1 cellular context compared by ENCODE assay signal in the genomic region with DNA sequence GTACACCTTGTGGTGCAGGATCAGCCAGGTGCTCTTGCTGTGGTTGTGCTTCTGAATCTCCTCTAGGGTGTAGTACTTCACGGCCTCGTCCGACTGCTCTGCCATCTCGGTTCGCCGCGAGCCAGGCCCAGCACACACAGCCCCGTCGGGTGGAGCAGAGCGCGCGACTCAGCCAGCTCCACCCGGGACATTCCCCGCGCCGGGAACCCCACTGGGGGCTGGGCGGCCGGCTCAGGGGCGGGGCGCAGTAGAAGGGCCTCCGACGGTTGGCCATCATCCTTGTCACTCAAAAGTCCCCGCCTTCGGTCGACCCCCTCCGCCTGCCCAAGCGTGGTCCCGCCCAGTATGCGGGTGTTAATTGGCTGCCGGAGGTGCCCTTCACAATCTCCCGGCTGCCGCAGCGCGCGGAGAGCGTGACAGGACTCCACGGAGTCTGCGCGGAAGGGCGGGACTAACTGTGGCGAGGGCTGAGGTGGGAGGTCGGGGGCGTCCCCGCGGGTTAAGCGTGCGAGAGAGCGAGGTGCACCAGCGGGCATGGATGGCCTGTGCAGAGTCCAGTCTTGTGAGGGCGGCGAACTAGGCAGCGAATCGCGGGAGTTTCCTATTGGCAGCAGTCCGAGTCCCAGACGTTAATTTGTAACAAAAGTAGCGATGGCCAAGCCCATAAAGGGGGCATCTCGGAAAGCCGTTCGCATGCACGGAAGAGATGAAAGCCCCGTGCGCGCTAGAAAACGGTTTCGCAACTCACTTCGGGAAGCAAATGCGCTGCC.
TF ChIP-seq lines count a peak whose summit lies in the region.

CYB5A (minus strand) TSS at position 193 of the 770 bp plus-strand sequence; CDS start at position 105, 88 bp downstream.

TF ChIP-seq in HepG2, 621 proteins besides CTCF, POLR2A, EP300 and RAD21 (continued from another document and continues in another):
- peak; percentile 46; the same call in 1 of the 2 replicates for TF ChIP-seq ARID3A (IDR thresholded peaks at IDR 0.05; ENCODE audit: low read depth, low read length)
- peak; percentile 93 for TF ChIP-seq HIVEP1 (CRISPR knock-in tag; IDR thresholded peaks at IDR 0.05)
- TF ChIP-seq, protein P1, sequence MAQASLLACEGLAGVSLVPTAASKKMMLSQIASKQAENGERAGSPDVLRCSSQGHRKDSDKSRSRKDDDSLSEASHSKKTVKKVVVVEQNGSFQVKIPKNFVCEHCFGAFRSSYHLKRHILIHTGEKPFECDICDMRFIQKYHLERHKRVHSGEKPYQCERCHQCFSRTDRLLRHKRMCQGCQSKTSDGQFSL (CRISPR knock-in tag; IDR thresholded peaks at IDR 0.05) = no peak
- TF ChIP-seq ZNF609 (CRISPR knock-in tag; IDR thresholded peaks at IDR 0.05; ENCODE audit: borderline replicate concordance) = peak; percentile 75
- TF ChIP-seq ZNF616 (CRISPR knock-in tag; IDR thresholded peaks at IDR 0.05; ENCODE audit: low read depth) = no peak
- TF ChIP-seq, protein P2, sequence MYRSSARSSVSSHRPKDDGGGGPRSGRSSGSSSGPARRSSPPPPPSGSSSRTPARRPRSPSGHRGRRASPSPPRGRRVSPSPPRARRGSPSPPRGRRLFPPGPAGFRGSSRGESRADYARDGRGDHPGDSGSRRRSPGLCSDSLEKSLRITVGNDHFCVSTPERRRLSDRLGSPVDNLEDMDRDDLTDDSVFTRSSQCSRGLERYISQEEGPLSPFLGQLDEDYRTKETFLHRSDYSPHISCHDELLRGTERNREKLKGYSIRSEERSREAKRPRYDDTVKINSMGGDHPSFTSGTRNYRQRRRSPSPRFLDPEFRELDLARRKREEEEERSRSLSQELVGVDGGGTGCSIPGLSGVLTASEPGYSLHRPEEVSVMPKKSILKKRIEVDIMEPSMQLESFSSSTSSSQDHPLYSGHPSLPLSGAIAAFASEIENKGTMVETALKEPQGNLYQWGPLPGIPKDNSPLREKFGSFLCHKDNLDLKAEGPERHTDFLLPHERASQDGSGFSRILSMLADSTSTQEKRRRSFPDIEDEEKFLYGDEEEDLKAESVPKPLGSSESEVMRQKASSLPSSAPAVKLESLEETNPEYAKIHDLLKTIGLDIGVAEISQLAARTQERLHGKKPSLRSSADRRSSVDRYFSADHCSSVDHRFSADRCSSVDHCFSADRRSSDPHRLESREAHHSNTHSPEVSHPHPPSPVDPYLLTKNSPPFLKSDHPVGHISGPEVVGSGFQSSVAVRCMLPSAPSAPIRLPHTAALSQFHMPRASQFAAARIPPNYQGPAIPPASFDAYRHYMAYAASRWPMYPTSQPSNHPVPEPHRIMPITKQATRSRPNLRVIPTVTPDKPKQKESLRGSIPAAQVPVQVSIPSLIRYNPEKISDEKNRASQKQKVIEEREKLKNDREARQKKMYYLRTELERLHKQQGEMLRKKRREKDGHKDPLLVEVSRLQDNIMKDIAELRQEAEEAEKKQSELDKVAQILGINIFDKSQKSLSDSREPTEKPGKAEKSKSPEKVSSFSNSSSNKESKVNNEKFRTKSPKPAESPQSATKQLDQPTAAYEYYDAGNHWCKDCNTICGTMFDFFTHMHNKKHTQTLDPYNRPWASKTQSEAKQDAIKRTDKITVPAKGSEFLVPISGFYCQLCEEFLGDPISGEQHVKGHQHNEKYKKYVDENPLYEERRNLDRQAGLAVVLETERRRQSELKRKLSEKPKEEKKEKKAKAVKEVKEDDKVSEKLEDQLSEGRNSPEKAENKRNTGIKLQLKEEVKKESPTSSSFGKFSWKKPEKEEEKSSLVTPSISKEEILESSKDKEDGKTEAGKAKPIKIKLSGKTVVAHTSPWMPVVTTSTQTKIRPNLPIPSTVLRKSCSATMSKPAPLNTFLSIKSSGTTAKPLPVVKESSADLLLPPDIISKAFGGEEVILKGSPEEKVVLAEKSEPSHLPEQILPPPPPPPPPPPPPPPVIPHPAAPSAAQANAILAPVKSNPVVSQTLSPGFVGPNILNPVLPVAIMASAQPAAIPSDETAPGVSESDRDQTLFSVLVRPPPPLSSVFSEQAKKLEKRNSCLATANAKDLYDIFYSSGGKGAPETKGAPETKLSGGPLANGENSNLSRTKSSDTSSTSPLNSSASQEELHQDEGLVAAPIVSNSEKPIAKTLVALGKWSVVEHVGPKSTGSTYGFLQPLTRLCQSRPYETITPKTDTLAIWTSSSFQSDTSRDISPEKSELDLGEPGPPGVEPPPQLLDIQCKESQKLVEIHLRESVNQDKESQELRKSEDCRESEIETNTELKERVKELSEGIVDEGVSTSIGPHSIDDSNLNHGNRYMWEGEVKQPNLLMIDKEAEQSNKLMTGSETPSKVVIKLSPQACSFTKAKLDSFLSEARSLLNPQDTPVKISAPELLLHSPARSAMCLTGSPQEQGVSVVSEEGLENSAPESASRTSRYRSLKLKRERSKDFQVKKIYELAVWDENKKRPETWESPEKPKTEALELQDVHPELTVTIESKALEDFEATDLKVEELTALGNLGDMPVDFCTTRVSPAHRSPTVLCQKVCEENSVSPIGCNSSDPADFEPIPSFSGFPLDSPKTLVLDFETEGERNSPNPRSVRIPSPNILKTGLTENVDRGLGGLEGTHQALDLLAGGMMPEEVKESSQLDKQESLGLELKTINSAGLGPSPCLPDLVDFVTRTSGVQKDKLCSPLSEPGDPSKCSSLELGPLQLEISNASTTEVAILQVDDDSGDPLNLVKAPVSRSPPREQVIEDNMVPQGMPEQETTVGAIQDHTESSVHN (CRISPR knock-in tag; IDR thresholded peaks at IDR 0.05) = 0 out of 2 replicates have a peak, but pooled peaks have one; percentile 72
- TF ChIP-seq YEATS4 (CRISPR knock-in tag; IDR thresholded peaks at IDR 0.05; ENCODE audit: borderline replicate concordance) = peak; percentile 81; the same call in 1 of the 2 replicates
- TF ChIP-seq ZBTB21 (CRISPR knock-in tag; IDR thresholded peaks at IDR 0.05) = no peak
- TF ChIP-seq NKX3-1 (CRISPR knock-in tag; IDR thresholded peaks at IDR 0.05) = no peak
- TF ChIP-seq ZNF547 (CRISPR knock-in tag; IDR thresholded peaks at IDR 0.05) = peak; percentile 53
- TF ChIP-seq ZSCAN22 (CRISPR knock-in tag; IDR thresholded peaks at IDR 0.05) = no peak
- no peak for TF ChIP-seq ZNF329 (CRISPR knock-in tag; IDR thresholded peaks at IDR 0.05; ENCODE audit: low read depth)
- no peak for TF ChIP-seq MTF2 (CRISPR knock-in tag; IDR thresholded peaks at IDR 0.05; ENCODE audit: borderline replicate concordance)
- 0 out of 2 replicates have a peak, but pooled peaks have one; percentile 14 for TF ChIP-seq SIN3B (IDR thresholded peaks at IDR 0.05; ENCODE audit: low read length)
- no peak for TF ChIP-seq FLYWCH1 (CRISPR knock-in tag; IDR thresholded peaks at IDR 0.05)
- TF ChIP-seq CEBPB (IDR thresholded peaks at IDR 0.05; ENCODE audit: borderline replicate concordance, low read depth, low read length) = peak; percentile 96
- peak; percentile 77 for TF ChIP-seq BHLHE40 (IDR thresholded peaks at IDR 0.05; ENCODE audit: low read length)
- peak; percentile 74 for TF ChIP-seq ZNF605 (CRISPR knock-in tag; IDR thresholded peaks at IDR 0.05)
- 0 out of 2 replicates have a peak, but pooled peaks have one; percentile 44 for TF ChIP-seq TIGD3 (CRISPR knock-in tag; IDR thresholded peaks at IDR 0.05; ENCODE audit: borderline replicate concordance)
- TF ChIP-seq, protein P3, sequence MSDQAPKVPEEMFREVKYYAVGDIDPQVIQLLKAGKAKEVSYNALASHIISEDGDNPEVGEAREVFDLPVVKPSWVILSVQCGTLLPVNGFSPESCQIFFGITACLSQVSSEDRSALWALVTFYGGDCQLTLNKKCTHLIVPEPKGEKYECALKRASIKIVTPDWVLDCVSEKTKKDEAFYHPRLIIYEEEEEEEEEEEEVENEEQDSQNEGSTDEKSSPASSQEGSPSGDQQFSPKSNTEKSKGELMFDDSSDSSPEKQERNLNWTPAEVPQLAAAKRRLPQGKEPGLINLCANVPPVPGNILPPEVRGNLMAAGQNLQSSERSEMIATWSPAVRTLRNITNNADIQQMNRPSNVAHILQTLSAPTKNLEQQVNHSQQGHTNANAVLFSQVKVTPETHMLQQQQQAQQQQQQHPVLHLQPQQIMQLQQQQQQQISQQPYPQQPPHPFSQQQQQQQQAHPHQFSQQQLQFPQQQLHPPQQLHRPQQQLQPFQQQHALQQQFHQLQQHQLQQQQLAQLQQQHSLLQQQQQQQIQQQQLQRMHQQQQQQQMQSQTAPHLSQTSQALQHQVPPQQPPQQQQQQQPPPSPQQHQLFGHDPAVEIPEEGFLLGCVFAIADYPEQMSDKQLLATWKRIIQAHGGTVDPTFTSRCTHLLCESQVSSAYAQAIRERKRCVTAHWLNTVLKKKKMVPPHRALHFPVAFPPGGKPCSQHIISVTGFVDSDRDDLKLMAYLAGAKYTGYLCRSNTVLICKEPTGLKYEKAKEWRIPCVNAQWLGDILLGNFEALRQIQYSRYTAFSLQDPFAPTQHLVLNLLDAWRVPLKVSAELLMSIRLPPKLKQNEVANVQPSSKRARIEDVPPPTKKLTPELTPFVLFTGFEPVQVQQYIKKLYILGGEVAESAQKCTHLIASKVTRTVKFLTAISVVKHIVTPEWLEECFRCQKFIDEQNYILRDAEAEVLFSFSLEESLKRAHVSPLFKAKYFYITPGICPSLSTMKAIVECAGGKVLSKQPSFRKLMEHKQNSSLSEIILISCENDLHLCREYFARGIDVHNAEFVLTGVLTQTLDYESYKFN (CRISPR knock-in tag; conservative IDR thresholded peaks at IDR 0.05) = peak; percentile 93
- TF ChIP-seq MAF1 (CRISPR knock-in tag; IDR thresholded peaks at IDR 0.05; ENCODE audit: borderline replicate concordance) = no peak
- TF ChIP-seq NR2F2 (IDR thresholded peaks at IDR 0.05; ENCODE audit: borderline replicate concordance, low read depth) = peak; percentile 40; the same call in 1 of the 2 replicates
- TF ChIP-seq, protein P4, sequence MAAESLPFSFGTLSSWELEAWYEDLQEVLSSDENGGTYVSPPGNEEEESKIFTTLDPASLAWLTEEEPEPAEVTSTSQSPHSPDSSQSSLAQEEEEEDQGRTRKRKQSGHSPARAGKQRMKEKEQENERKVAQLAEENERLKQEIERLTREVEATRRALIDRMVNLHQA (CRISPR knock-in tag; IDR thresholded peaks at IDR 0.05) = no peak
- TF ChIP-seq PTBP1 (IDR thresholded peaks at IDR 0.05; ENCODE audit: low read depth, low read length, poor library complexity, severe bottlenecking) = no peak
- TF ChIP-seq CBX2 (IDR thresholded peaks at IDR 0.05; ENCODE audit: low read depth, low read length) = no peak
- no peak for TF ChIP-seq CBX2 (CRISPR knock-in tag; IDR thresholded peaks at IDR 0.05; ENCODE audit: low read depth)
- no peak for TF ChIP-seq GPN1 (CRISPR knock-in tag; IDR thresholded peaks at IDR 0.05; ENCODE audit: borderline replicate concordance)
- TF ChIP-seq ZNF30 (CRISPR knock-in tag; IDR thresholded peaks at IDR 0.05) = no peak
- peak; percentile 32; the same call in 1 of the 2 replicates for TF ChIP-seq GABPA (IDR thresholded peaks at IDR 0.05; ENCODE audit: low read depth, low read length)
- peak; percentile 41 for TF ChIP-seq GABPA (CRISPR knock-in tag; IDR thresholded peaks at IDR 0.05; ENCODE audit: low read depth)
